ENCODE assay signal across 15 cellular contexts in the genomic region with DNA sequence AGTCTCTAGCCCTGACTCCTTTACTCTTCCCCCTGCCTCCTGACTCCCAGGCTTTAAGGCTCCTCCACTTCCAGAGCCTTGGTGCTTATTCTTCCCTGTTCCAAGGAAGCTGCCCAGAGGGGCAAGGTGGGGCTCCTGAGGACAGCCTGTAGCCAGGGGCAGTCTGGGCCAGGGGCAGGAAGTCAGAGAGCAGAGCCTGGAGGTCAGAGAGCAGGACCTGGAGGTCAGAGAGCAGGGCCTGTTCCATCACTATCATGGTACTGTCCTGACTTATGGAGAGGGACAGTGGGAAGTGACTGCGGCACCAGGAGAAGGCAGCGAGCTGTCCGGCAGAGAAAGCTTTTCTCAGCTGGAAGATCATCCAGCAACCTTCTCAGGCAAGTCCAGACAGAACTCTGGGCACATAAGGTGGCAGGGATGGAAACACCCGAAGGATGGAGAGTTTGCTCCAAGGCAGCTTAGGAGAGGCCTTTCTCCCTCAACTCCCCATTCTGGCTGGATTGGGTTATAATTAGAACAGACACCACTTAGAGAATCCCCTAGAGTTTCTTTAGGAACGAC. TPM values are rescaled to one million over a fixed set of nuclear protein-coding genes. Genes with fewer than 3 reads are reported as not detected.
DNase-seq lines count a peak whose midpoint lies in the region; ATAC-seq and TF ChIP-seq lines count a peak whose summit lies in the region.
"Had no signal": no experiment of that assay in that cellular context is flagged by ENCODE, and none has a peak within 500 bp of the region (broad histone marks: within the 10 kb centered on the region; RNA-seq: fewer than 3 reads in every experiment).

No MANE protein-coding gene starts in this region.

- intact Hi-C loops in cardiac septum (cut with DNase I) (loop anchor here (2.0 kb wide), 1 partner anchor 16 kb away; no protein-coding TSS in a partner anchor), heart left ventricle (cut with DNase I) (no loop called here), aorta (cut with DNase I) (no loop called here)

- ATAC-seq in heart left ventricle: no peak
- no peak for ATAC-seq in aorta (ENCODE audit: low FRiP score)
- no peak for ATAC-seq in GM19023 (IDR thresholded peaks at IDR 0.05; ENCODE audit: unreplicated experiment)

- no peak overlapping the region for H2AFZ ChIP-seq in parathyroid adenoma

- H3K36me3 ChIP-seq in cardiac muscle cell (peaks cover 26% of the 10 kb centered on the region), heart left ventricle (peaks cover 0 to 34% (median 18%) of the 10 kb centered on the region in 9 donors), parathyroid adenoma (ENCODE audit: control insufficient read depth, insufficient read depth, low read length) (no peaks in the 10 kb centered on the region), aorta (ENCODE audit: control insufficient read depth in 1 of 2, insufficient read depth in 2 of 2, low read length in 1 of 2) (peaks cover 0 to 5% of the 10 kb centered on the region in 2 donors)

- peak overlapping the region; percentile 95 for H3K27ac ChIP-seq in cardiac muscle cell
- peak overlapping the region; percentile 31 to 94 (median 84) for H3K27ac ChIP-seq in heart left ventricle
- H3K27ac ChIP-seq in parathyroid adenoma: peak overlapping the region; percentile 6
- H3K27ac ChIP-seq in aorta (ENCODE audit: low read depth in 1 of 2, low read length in 2 of 2): peak overlapping the region; percentile 68 to 88
- H3K27ac ChIP-seq: HL-60, WERI-Rb-1 had no signal

- H3K27me3 ChIP-seq in cardiac muscle cell (no peaks in the 10 kb centered on the region), heart left ventricle (no peaks in the 10 kb centered on the region), parathyroid adenoma (ENCODE audit: control insufficient read depth, insufficient read depth, low read length) (no peaks in the 10 kb centered on the region), aorta (ENCODE audit: control insufficient read depth in 1 of 2, insufficient read depth in 2 of 2, low read length in 1 of 2) (no peaks in the 10 kb centered on the region)

- H3K9me3 ChIP-seq in cardiac muscle cell (ENCODE audit: low read depth) (no peaks in the 10 kb centered on the region), heart left ventricle (no peaks in the 10 kb centered on the region), parathyroid adenoma (ENCODE audit: control insufficient read depth, low read length) (no peaks in the 10 kb centered on the region), aorta (ENCODE audit: control insufficient read depth, low read length) (no peaks in the 10 kb centered on the region)
- H3K9me3 ChIP-seq: Caco-2 had no signal

- H3K4me1 ChIP-seq in cardiac muscle cell (ENCODE audit: low read depth) (peaks cover 72% of the 10 kb centered on the region), heart left ventricle (peaks cover 15 to 98% (median 79%) of the 10 kb centered on the region in 12 donors), parathyroid adenoma (no peaks in the 10 kb centered on the region), aorta (ENCODE audit: control insufficient read depth in 1 of 2, insufficient read depth in 2 of 2, low read length in 2 of 2) (peaks cover 10 to 13% of the 10 kb centered on the region in 2 donors)

- no peaks in the 10 kb centered on the region for H3K79me2 ChIP-seq in parathyroid adenoma

- WGBS in heart left ventricle, 4 donors: 54 to 65% (median 61%) methylated on average over 5 of the region's 5 CpGs
- 62 to 72% methylated on average over 5 of the region's 5 CpGs for WGBS in aorta, 2 donors

- no peak for DNase-seq in cardiac muscle cell (ENCODE audit: low read depth in 1 of 2, low spot score in 1 of 2)
- no peak for DNase-seq in cardiac septum (ENCODE audit: low spot score)
- no peak for DNase-seq in heart left ventricle
- DNase-seq in aorta: no peak
- no peak for DNase-seq in activated CD4-positive, alpha-beta T cell treated with anti-CD3 and anti-CD28 coated beads, Interleukin-2, amount 50 U/mL, for 1 hour
- no peak for DNase-seq in NCI-H2107 (lab: John Stamatoyannopoulos, UW)
- DNase-seq: activated T-cell treated with anti-CD3 and anti-CD28 coated beads, Interleukin-2, amount 50 U/mL, for 1 hour; amygdala; MM.1S; NCI-H446; WERI-Rb-1 had no signal

- H3K4me2 ChIP-seq in parathyroid adenoma (ENCODE audit: low read length): no peak overlapping the region

- H3K9ac ChIP-seq in parathyroid adenoma: no peak overlapping the region

- H3K4me3 ChIP-seq in cardiac muscle cell (no peak overlapping the region), heart left ventricle (peak overlapping the region in 1 of 12 donors; percentile 5), parathyroid adenoma (ENCODE audit: low read depth, low read length) (no peak overlapping the region), aorta (ENCODE audit: low read length in 2 of 2) (no peak overlapping the region)

- no peak for TF ChIP-seq POLR2A in heart left ventricle (IDR thresholded peaks at IDR 0.05)

- TF ChIP-seq CTCF in cardiac muscle cell (IDR thresholded peaks at IDR 0.05; ENCODE audit: low read depth, low read length) (no peak), heart left ventricle (IDR thresholded peaks at IDR 0.05) (no peak), parathyroid adenoma (IDR thresholded peaks at IDR 0.05) (no peak)

RNA-seq across cellular contexts. Expression of a gene that starts 25.0 kb away (rescaled TPM):
- total RNA-seq in cardiac muscle cell (35.1 and 55.3 TPM in 2 replicates), cardiac septum (23.8 TPM), heart left ventricle (10 to 100 TPM; 13.3 to 28.2 (median 18.4) TPM), aorta (10 to 100 TPM; 33.3 to 37.3 TPM)
- polyA plus RNA-seq in cardiac muscle cell (23.2 and 35.6 TPM in 2 replicates), heart left ventricle (10 to 100 TPM in 1 of 2 donors, 1 to 10 TPM in 1; 9.2 to 10.5 TPM), aorta (10 to 100 TPM in 1 of 2 donors, 1 to 10 TPM in 1; 2.9 to 26.7 TPM)

Comparison
In these comparisons a context has a peak if more than half of its experiments do, and no peak if none do; other contexts are left out.
1. H3K27ac ChIP-seq: peak in every context shown above with its lines; median percentile 95 in cardiac muscle cell; 84 in heart left ventricle; 78 in aorta; 6 in parathyroid adenoma.